In the genomic region with DNA sequence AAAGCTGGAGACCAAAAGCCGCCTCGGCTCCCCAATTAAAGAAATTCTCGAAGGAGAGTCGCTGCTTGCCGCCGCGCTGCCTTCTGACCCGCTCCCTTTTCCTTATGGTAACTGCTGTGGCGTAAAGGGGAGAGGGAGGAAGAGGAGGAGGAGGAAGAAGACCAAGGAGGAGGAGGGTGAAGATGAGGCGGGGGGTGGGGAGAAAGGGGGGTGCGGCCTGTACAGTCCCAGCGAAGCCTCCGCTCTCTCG, we compare ENCODE assay signal across 9 cellular contexts. TPM values are rescaled to one million over a fixed set of nuclear protein-coding genes. Genes with fewer than 3 reads are reported as not detected.
A peak's percentile ranks its signal among the peaks of the same experiment; 100 is the strongest.
DNase-seq lines count a peak whose midpoint lies in the region; ATAC-seq and TF ChIP-seq lines count a peak whose summit lies in the region.
"Had no signal": no experiment of that assay in that cellular context is flagged by ENCODE, and none has a peak within 500 bp of the region (broad histone marks: within the 10 kb centered on the region; RNA-seq: fewer than 3 reads in every experiment).

No MANE protein-coding gene starts in this region.

- H3K4me1 ChIP-seq in CD4-positive, alpha-beta memory T cell (ENCODE audit: insufficient read depth, low read length): peaks cover 38% of the 10 kb centered on the region
- peaks cover 16% of the 10 kb centered on the region for H3K4me1 ChIP-seq in osteoblast (ENCODE audit: insufficient read depth, low read length)

- no peak overlapping the region for H3K4me3 Mint-ChIP-seq in CD4-positive, alpha-beta memory T cell
- H3K4me3 Mint-ChIP-seq in stimulated activated memory B cell treated with anti-CD40 and anti-IgM and Interleukin-4, amounts not matched to agents 10 μg/mL and 1 μg/mL and 100 μg/mL, for 72 hours: no peak overlapping the region
- no peak overlapping the region for H3K4me3 Mint-ChIP-seq in activated T-helper 2 cell treated with anti-CD3 and anti-CD28 coated beads, Interferon-gamma antibody, Interleukin-2, Interleukin-4, amounts not matched to agents 10 μg/mL and 5 μg/mL and 100 μg/mL, durations not matched to agents 14 hours and 24 hours and 36 hours (ENCODE audit: low read depth)
- H3K4me3 Mint-ChIP-seq: activated naive CD4-positive, alpha-beta T cell treated with anti-CD3 and anti-CD28 coated beads, Interleukin-2, amount 50 U/mL, for 24 hours had no signal

- no peak for DNase-seq in CD4-positive, alpha-beta memory T cell
- peak; percentile 87 for DNase-seq in NCI-H69 (lab: John Stamatoyannopoulos, UW)
- no peak for DNase-seq in epithelial cell of prostate (ENCODE audit: low read depth, low spot score)
- DNase-seq in osteoblast (ENCODE audit: insufficient read length, low spot score, missing footprints): peak; percentile 86
- no peak for DNase-seq in activated T-helper 2 cell treated with anti-CD3 and anti-CD28 coated beads, Interferon-gamma antibody, Interleukin-2, Interleukin-4, amounts not matched to agents 10 μg/mL and 5 μg/mL and 100 μg/mL, durations not matched to agents 14 hours and 24 hours and 36 hours (ENCODE audit: low spot score)
- no peak for DNase-seq in NCI-H1417 (lab: John Stamatoyannopoulos, UW)

- peaks cover 51% of the 10 kb centered on the region for H3K79me2 ChIP-seq in osteoblast (ENCODE audit: insufficient read depth, low read length)

- H3K27me3 ChIP-seq in CD4-positive, alpha-beta memory T cell (ENCODE audit: insufficient read depth, low read length): no peaks in the 10 kb centered on the region
- H3K27me3 ChIP-seq in osteoblast (ENCODE audit: insufficient read depth, low read length): no peaks in the 10 kb centered on the region

- TF ChIP-seq CTCF in osteoblast (IDR thresholded peaks at IDR 0.05; ENCODE audit: extremely low read depth, low read depth, low read length): no peak

- H3K36me3 ChIP-seq in CD4-positive, alpha-beta memory T cell (ENCODE audit: insufficient read depth, low read length): no peaks in the 10 kb centered on the region
- no peaks in the 10 kb centered on the region for H3K36me3 ChIP-seq in osteoblast (ENCODE audit: insufficient read depth, low read length)

- no peaks in the 10 kb centered on the region for H3K9me3 ChIP-seq in CD4-positive, alpha-beta memory T cell (ENCODE audit: control insufficient read depth in 1 of 2, low read length in 2 of 2)
- H3K9me3 ChIP-seq in osteoblast (ENCODE audit: low read depth, low read length): no peaks in the 10 kb centered on the region

- CTCF ChIA-PET in CD4-positive, alpha-beta memory T cell (lab: Charles Lee; ENCODE audit: partially characterized antibody): interaction anchor here (1.4 kb wide), 1 partner anchor 229 kb away, joined by 4 read pairs; no protein-coding TSS in a partner anchor

- H3K36me3 Mint-ChIP-seq in CD4-positive, alpha-beta memory T cell: no peaks in the 10 kb centered on the region
- H3K36me3 Mint-ChIP-seq in stimulated activated memory B cell treated with anti-CD40 and anti-IgM and Interleukin-4, amounts not matched to agents 10 μg/mL and 1 μg/mL and 100 μg/mL, for 72 hours: no peaks in the 10 kb centered on the region
- H3K36me3 Mint-ChIP-seq in activated T-helper 2 cell treated with anti-CD3 and anti-CD28 coated beads, Interferon-gamma antibody, Interleukin-2, Interleukin-4, amounts not matched to agents 10 μg/mL and 5 μg/mL and 100 μg/mL, durations not matched to agents 14 hours and 24 hours and 36 hours (ENCODE audit: low read depth): peaks cover 7% of the 10 kb centered on the region

- intact Hi-C loops in CD4-positive, alpha-beta memory T cell (cut with micrococcal nuclease): loop anchor here (1.0 kb wide), 1 partner anchor 863 kb away; the partner anchor contains the start of gene BPGM
- intact Hi-C loops in activated T-helper 2 cell treated with anti-CD3 and anti-CD28 coated beads, Interferon-gamma antibody, Interleukin-2, Interleukin-4, amounts not matched to agents 10 μg/mL and 5 μg/mL and 100 μg/mL, durations not matched to agents 14 hours and 24 hours and 36 hours (cut with micrococcal nuclease): loop anchor here (5.0 kb wide), 1 partner anchor 92 kb away; no protein-coding TSS in a partner anchor

- POLR2A ChIA-PET in CD4-positive, alpha-beta memory T cell (lab: Charles Lee; ENCODE audit: partially characterized antibody): interaction anchor here (1.0 to 3.4 kb wide), 2 partner anchors 9 to 48 kb away, joined by 3 to 18 read pairs; partner anchors contain the start of gene NUP205

- peak overlapping the region; percentile 73 to 84 for H3K4me3 ChIP-seq in CD4-positive, alpha-beta memory T cell (ENCODE audit: low read length in 2 of 2)
- peak overlapping the region; percentile 99 for H3K4me3 ChIP-seq in osteoblast (ENCODE audit: insufficient read depth, low read length)

- peak overlapping the region; percentile 95 for H3K27ac ChIP-seq in CD4-positive, alpha-beta memory T cell (ENCODE audit: low read depth, low read length)
- H3K27ac ChIP-seq in epithelial cell of prostate (peak overlapping the region; percentile 80), osteoblast (ENCODE audit: low read depth, low read length) (peak overlapping the region; percentile 94)

- H3K4me1 Mint-ChIP-seq in CD4-positive, alpha-beta memory T cell: peaks cover 6 to 14% (median 7%) of the 10 kb centered on the region in 4 donors
- peaks cover 6% of the 10 kb centered on the region for H3K4me1 Mint-ChIP-seq in stimulated activated memory B cell treated with anti-CD40 and anti-IgM and Interleukin-4, amounts not matched to agents 10 μg/mL and 1 μg/mL and 100 μg/mL, for 72 hours
- H3K4me1 Mint-ChIP-seq in activated T-helper 2 cell treated with anti-CD3 and anti-CD28 coated beads, Interferon-gamma antibody, Interleukin-2, Interleukin-4, amounts not matched to agents 10 μg/mL and 5 μg/mL and 100 μg/mL, durations not matched to agents 14 hours and 24 hours and 36 hours (ENCODE audit: low read depth): peaks cover 12% of the 10 kb centered on the region

- H3K27me3 Mint-ChIP-seq in CD4-positive, alpha-beta memory T cell: no peaks in the 10 kb centered on the region
- H3K27me3 Mint-ChIP-seq in stimulated activated memory B cell treated with anti-CD40 and anti-IgM and Interleukin-4, amounts not matched to agents 10 μg/mL and 1 μg/mL and 100 μg/mL, for 72 hours: no peaks in the 10 kb centered on the region
- H3K27me3 Mint-ChIP-seq in activated T-helper 2 cell treated with anti-CD3 and anti-CD28 coated beads, Interferon-gamma antibody, Interleukin-2, Interleukin-4, amounts not matched to agents 10 μg/mL and 5 μg/mL and 100 μg/mL, durations not matched to agents 14 hours and 24 hours and 36 hours (ENCODE audit: low read depth): no peaks in the 10 kb centered on the region
- H3K27me3 Mint-ChIP-seq: activated naive CD4-positive, alpha-beta T cell treated with anti-CD3 and anti-CD28 coated beads, Interleukin-2, amount 50 U/mL, for 24 hours had no signal

- no peak for ATAC-seq in stimulated activated memory B cell treated with anti-CD40 and anti-IgM and Interleukin-4, amounts not matched to agents 10 μg/mL and 1 μg/mL and 100 μg/mL, for 72 hours
- no peak for ATAC-seq in HG02759 (IDR thresholded peaks at IDR 0.05; ENCODE audit: unreplicated experiment)

- H3K27ac Mint-ChIP-seq in CD4-positive, alpha-beta memory T cell: no peak overlapping the region
- H3K27ac Mint-ChIP-seq in stimulated activated memory B cell treated with anti-CD40 and anti-IgM and Interleukin-4, amounts not matched to agents 10 μg/mL and 1 μg/mL and 100 μg/mL, for 72 hours: no peak overlapping the region
- H3K27ac Mint-ChIP-seq in activated T-helper 2 cell treated with anti-CD3 and anti-CD28 coated beads, Interferon-gamma antibody, Interleukin-2, Interleukin-4, amounts not matched to agents 10 μg/mL and 5 μg/mL and 100 μg/mL, durations not matched to agents 14 hours and 24 hours and 36 hours: no peak overlapping the region
- H3K27ac Mint-ChIP-seq: activated naive CD4-positive, alpha-beta T cell treated with anti-CD3 and anti-CD28 coated beads, Interleukin-2, amount 50 U/mL, for 24 hours had no signal

- peak overlapping the region; percentile 100 for H3K4me2 ChIP-seq in osteoblast (ENCODE audit: insufficient read depth, low read length)

- H3K9me3 Mint-ChIP-seq in CD4-positive, alpha-beta memory T cell: no peaks in the 10 kb centered on the region
- H3K9me3 Mint-ChIP-seq in stimulated activated memory B cell treated with anti-CD40 and anti-IgM and Interleukin-4, amounts not matched to agents 10 μg/mL and 1 μg/mL and 100 μg/mL, for 72 hours: no peaks in the 10 kb centered on the region
- H3K9me3 Mint-ChIP-seq in activated T-helper 2 cell treated with anti-CD3 and anti-CD28 coated beads, Interferon-gamma antibody, Interleukin-2, Interleukin-4, amounts not matched to agents 10 μg/mL and 5 μg/mL and 100 μg/mL, durations not matched to agents 14 hours and 24 hours and 36 hours: no peaks in the 10 kb centered on the region
- H3K9me3 Mint-ChIP-seq: activated naive CD4-positive, alpha-beta T cell treated with anti-CD3 and anti-CD28 coated beads, Interleukin-2, amount 50 U/mL, for 24 hours had no signal

- H2AFZ ChIP-seq in osteoblast (ENCODE audit: low read length): peak overlapping the region; percentile 99

- H4K20me1 ChIP-seq in osteoblast (ENCODE audit: insufficient read depth, low read length): peaks cover 16% of the 10 kb centered on the region

RNA-seq across cellular contexts. Expression of gene CNOT4, which starts 0.4 kb away (rescaled TPM):
- 10 to 100 TPM; 33.9 to 35.0 TPM for total RNA-seq in CD4-positive, alpha-beta memory T cell
- polyA plus RNA-seq in CD4-positive, alpha-beta memory T cell: 10 to 100 TPM; 11.1 to 18.6 TPM
- total RNA-seq in osteoblast: 13.4 and 14.1 TPM in 2 replicates
- total RNA-seq in activated T-helper 2 cell treated with anti-CD3 and anti-CD28 coated beads, Interferon-gamma antibody, Interleukin-2, Interleukin-4, amounts not matched to agents 10 μg/mL and 5 μg/mL and 100 μg/mL, durations not matched to agents 14 hours and 24 hours and 36 hours: 19.3 and 24.0 TPM in 2 replicates

RNA-seq across cellular contexts. Expression of gene NUP205, which starts 48.2 kb away (rescaled TPM):
- total RNA-seq in CD4-positive, alpha-beta memory T cell: 10 to 100 TPM; 67.7 to 73.8 TPM
- 10 to 100 TPM; 29.2 to 31.4 TPM for polyA plus RNA-seq in CD4-positive, alpha-beta memory T cell
- total RNA-seq in osteoblast: 29.5 and 33.7 TPM in 2 replicates
- 119 and 127 TPM in 2 replicates for total RNA-seq in activated T-helper 2 cell treated with anti-CD3 and anti-CD28 coated beads, Interferon-gamma antibody, Interleukin-2, Interleukin-4, amounts not matched to agents 10 μg/mL and 5 μg/mL and 100 μg/mL, durations not matched to agents 14 hours and 24 hours and 36 hours

Comparison
In these comparisons a context has a peak if more than half of its experiments do, and no peak if none do; other contexts are left out.
1. DNase-seq: peak in NCI-H69 (single experiment) and osteoblast (single experiment); none in CD4-positive, alpha-beta memory T cell (0 of 5), epithelial cell of prostate (single experiment), activated T-helper 2 cell treated with anti-CD3 and anti-CD28 coated beads, Interferon-gamma antibody, Interleukin-2, Interleukin-4, amounts not matched to agents 10 μg/mL and 5 μg/mL and 100 μg/mL, durations not matched to agents 14 hours and 24 hours and 36 hours (single experiment) and NCI-H1417 (0 of 3).
2. Peak in every context shown above with its lines, with median percentiles within 50 percentile points of each other: H3K27ac ChIP-seq.